In genomic region chr5:983238-983524, GRCh38 we compare ENCODE assay signal across 1 cellular context.
TF ChIP-seq lines count a peak whose summit lies in the region.

No MANE protein-coding gene starts in this region.

TF ChIP-seq in H1, 55 proteins besides CTCF, POLR2A, EP300 and RAD21:
- TF ChIP-seq EZH2 (IDR thresholded peaks at IDR 0.05; ENCODE audit: low read depth, low read length, severe bottlenecking) (no peak), BRCA1 (IDR thresholded peaks at IDR 0.05; ENCODE audit: low read depth, low read length) (no peak), CHD1 (IDR thresholded peaks at IDR 0.05; ENCODE audit: low read depth, low read length) (no peak), HDAC2 (IDR thresholded peaks at IDR 0.05; ENCODE audit: borderline replicate concordance in 1 of 2, low read depth in 2 of 2, low read length in 2 of 2) (no peak), PHF8 (conservative IDR thresholded peaks at IDR 0.05; ENCODE audit: low read depth, low read length) (no peak), ASH2L (IDR thresholded peaks at IDR 0.05; ENCODE audit: low read length) (no peak), KDM1A (IDR thresholded peaks at IDR 0.05; ENCODE audit: borderline replicate concordance, low read length) (no peak), SP1 (IDR thresholded peaks at IDR 0.05; ENCODE audit: low read depth, low read length) (no peak), JUND (IDR thresholded peaks at IDR 0.05; ENCODE audit: low read length) (no peak), CBX8 (IDR thresholded peaks at IDR 0.05; ENCODE audit: borderline replicate concordance, low read depth, low read length) (no peak), MAFK (IDR thresholded peaks at IDR 0.05; ENCODE audit: low read depth, low read length) (no peak), SP4 (IDR thresholded peaks at IDR 0.05; ENCODE audit: low read length) (no peak)
TF ChIP-seq in H1: peak in this region for 0.
